ENCODE assay signal across 20 cellular contexts in the genomic region with DNA sequence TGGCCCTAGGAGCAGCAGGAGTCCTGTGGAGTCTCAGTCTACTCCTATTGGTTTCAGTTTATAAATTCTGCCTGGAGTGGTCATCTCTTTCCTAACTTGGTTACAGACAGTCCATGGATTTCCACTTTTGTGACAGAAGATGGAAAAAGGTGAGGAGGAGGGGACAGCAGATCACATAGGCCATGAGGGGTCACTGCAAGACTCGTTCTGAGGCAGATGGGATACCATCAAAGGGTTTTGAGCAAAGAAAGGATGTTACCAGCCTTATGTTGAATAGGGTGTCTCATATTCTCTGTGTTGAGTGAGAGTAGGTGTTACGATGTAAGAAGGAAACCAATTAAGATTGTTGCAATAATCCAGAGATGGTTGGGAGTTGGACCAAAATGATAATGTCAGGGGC. TPM values are rescaled to one million over a fixed set of nuclear protein-coding genes. Genes with fewer than 3 reads are reported as not detected.
DNase-seq lines count a peak whose midpoint lies in the region; ATAC-seq and TF ChIP-seq lines count a peak whose summit lies in the region.
"Had no signal": no experiment of that assay in that cellular context is flagged by ENCODE, and none has a peak within 500 bp of the region (broad histone marks: within the 10 kb centered on the region; RNA-seq: fewer than 3 reads in every experiment).

No MANE protein-coding gene starts in this region.

- H3K27me3 Mint-ChIP-seq in stimulated activated memory B cell treated with anti-CD40 and anti-IgM and Interleukin-4, amounts not matched to agents 10 μg/mL and 1 μg/mL and 100 μg/mL, for 72 hours, result no peaks in the 10 kb centered on the region
- H3K27me3 Mint-ChIP-seq in activated T-cell treated with anti-CD3 and anti-CD28 coated beads, Interleukin-2, amount 50 U/mL, for 4 hours (ENCODE audit: low read depth), result no peaks in the 10 kb centered on the region

- H3K4me3 Mint-ChIP-seq in stimulated activated memory B cell treated with anti-CD40 and anti-IgM and Interleukin-4, amounts not matched to agents 10 μg/mL and 1 μg/mL and 100 μg/mL, for 72 hours, result no peak overlapping the region
- no peak overlapping the region for H3K4me3 Mint-ChIP-seq in activated T-cell treated with anti-CD3 and anti-CD28 coated beads, Interleukin-2, amount 50 U/mL, for 4 hours
- H3K4me3 Mint-ChIP-seq: CD14-positive monocyte had no signal

- no peak overlapping the region for H3K18ac ChIP-seq in mesendoderm (ENCODE audit: low read length)

- no peaks in the 10 kb centered on the region for H3K4me1 Mint-ChIP-seq in stimulated activated memory B cell treated with anti-CD40 and anti-IgM and Interleukin-4, amounts not matched to agents 10 μg/mL and 1 μg/mL and 100 μg/mL, for 72 hours
- H3K4me1 Mint-ChIP-seq in activated T-cell treated with anti-CD3 and anti-CD28 coated beads, Interleukin-2, amount 50 U/mL, for 4 hours (ENCODE audit: low read depth), result no peaks in the 10 kb centered on the region
- H3K4me1 Mint-ChIP-seq: CD14-positive monocyte had no signal

- H3K9me3 ChIP-seq in left ventricle myocardium inferior (replicated peaks) (peaks cover 7% of the 10 kb centered on the region), ascending aorta (no peaks in the 10 kb centered on the region), right lobe of liver (no peaks in the 10 kb centered on the region)

- no peaks in the 10 kb centered on the region for H3K79me1 ChIP-seq in mesendoderm (ENCODE audit: low read length)

- H3K36me3 ChIP-seq in left ventricle myocardium inferior (no peaks in the 10 kb centered on the region), ascending aorta (no peaks in the 10 kb centered on the region), mesendoderm (ENCODE audit: control insufficient read depth, insufficient read depth, low read length) (no peaks in the 10 kb centered on the region), right lobe of liver (no peaks in the 10 kb centered on the region)

- H4K5ac ChIP-seq in mesendoderm (ENCODE audit: low read length), result no peak overlapping the region

- TF ChIP-seq CTCF in left ventricle myocardium inferior (IDR thresholded peaks at IDR 0.05; ENCODE audit: borderline replicate concordance), result no peak
- no peak for TF ChIP-seq CTCF in ascending aorta (IDR thresholded peaks at IDR 0.05)
- TF ChIP-seq CTCF in right lobe of liver (IDR thresholded peaks at IDR 0.05), result no peak

- H2AK5ac ChIP-seq in mesendoderm (ENCODE audit: low read length), result no peak overlapping the region

- H3K27me3 ChIP-seq in left ventricle myocardium inferior (ENCODE audit: low read depth) (no peaks in the 10 kb centered on the region), ascending aorta (no peaks in the 10 kb centered on the region), mesendoderm (ENCODE audit: insufficient read depth, low read length, poor library complexity) (no peaks in the 10 kb centered on the region), right lobe of liver (no peaks in the 10 kb centered on the region)

- no peak overlapping the region for H3K9ac ChIP-seq in mesendoderm (ENCODE audit: low read length)

- no peak overlapping the region for H3K27ac Mint-ChIP-seq in stimulated activated memory B cell treated with anti-CD40 and anti-IgM and Interleukin-4, amounts not matched to agents 10 μg/mL and 1 μg/mL and 100 μg/mL, for 72 hours
- H3K27ac Mint-ChIP-seq: CD14-positive monocyte had no signal

- H2BK120ac ChIP-seq in mesendoderm (ENCODE audit: low read depth, low read length), result no peak overlapping the region

- DNase-seq in left ventricle myocardium inferior (no peak), Right ventricle myocardium inferior (ENCODE audit: missing footprints) (no peak), ascending aorta (ENCODE audit: low spot score in 2 of 2) (no peak), mesendoderm (peak; percentile 29), right lobe of liver (no peak), midbrain (lab: John Stamatoyannopoulos, UW) (no peak)
- DNase-seq in activated T-cell treated with anti-CD3 and anti-CD28 coated beads, Interleukin-2, amount 50 U/mL, for 4 hours, result no peak
- DNase-seq: DMS 273 treated with DMSO at 0.1 percent for 48 hours; GF-D8; MM.1S; NCI-H1105 treated with DMSO at 0.1 percent for 48 hours; NCI-H1694 treated with DMSO at 0.1 percent for 48 hours; NCI-H226; NCI-H524 treated with DMSO at 0.1 percent for 48 hours; NK-92 treated with Interleukin-12 subunit alpha and Interleukin-12 subunit beta, amount 100 ng/mL, for 24 hours; PC-3 had no signal

- no peaks in the 10 kb centered on the region for H3K79me2 ChIP-seq in mesendoderm (ENCODE audit: control insufficient read depth, insufficient read depth, low read length)

- no peak for TF ChIP-seq POLR2A in right lobe of liver (IDR thresholded peaks at IDR 0.05)

- H3K4ac ChIP-seq in mesendoderm (ENCODE audit: low read depth, low read length), result no peak overlapping the region

- no peak overlapping the region for H3K4me2 ChIP-seq in mesendoderm (ENCODE audit: low read length)

- no peak overlapping the region for H3K4me3 ChIP-seq in left ventricle myocardium inferior
- peak overlapping the region in 1 of 2 donors; percentile 30 for H3K4me3 ChIP-seq in ascending aorta
- H3K4me3 ChIP-seq in mesendoderm (ENCODE audit: low read length), result no peak overlapping the region
- no peak overlapping the region for H3K4me3 ChIP-seq in right lobe of liver
- H3K4me3 ChIP-seq: SK-N-MC had no signal

- no peak overlapping the region for H3K56ac ChIP-seq in mesendoderm (ENCODE audit: low read length)

- no peaks in the 10 kb centered on the region for H3K36me3 Mint-ChIP-seq in stimulated activated memory B cell treated with anti-CD40 and anti-IgM and Interleukin-4, amounts not matched to agents 10 μg/mL and 1 μg/mL and 100 μg/mL, for 72 hours
- H3K36me3 Mint-ChIP-seq in activated T-cell treated with anti-CD3 and anti-CD28 coated beads, Interleukin-2, amount 50 U/mL, for 4 hours (ENCODE audit: insufficient read depth), result no peaks in the 10 kb centered on the region
- H3K36me3 Mint-ChIP-seq: CD14-positive monocyte had no signal

- peak overlapping the region; percentile 98 for H3K27ac ChIP-seq in left ventricle myocardium inferior (replicated peaks)
- peak overlapping the region; percentile 52 to 57 for H3K27ac ChIP-seq in ascending aorta
- H3K27ac ChIP-seq in mesendoderm (ENCODE audit: low read depth, low read length), result no peak overlapping the region
- H3K27ac ChIP-seq in right lobe of liver, result no peak overlapping the region
- H3K27ac ChIP-seq: RWPE1, SK-N-MC had no signal

- WGBS in mesendoderm (ENCODE audit: extremely low coverage, insufficient coverage, low lambda C conversion rate), result no CpG with 5 or more reads among the region's 2 CpGs
- 52% methylated on average over 2 of the region's 2 CpGs for WGBS in right lobe of liver (ENCODE audit: insufficient coverage, low coverage, low lambda C conversion rate, missing lambda C conversion rate)

- peaks cover 10% of the 10 kb centered on the region for H3K9me3 Mint-ChIP-seq in stimulated activated memory B cell treated with anti-CD40 and anti-IgM and Interleukin-4, amounts not matched to agents 10 μg/mL and 1 μg/mL and 100 μg/mL, for 72 hours
- H3K9me3 Mint-ChIP-seq in activated T-cell treated with anti-CD3 and anti-CD28 coated beads, Interleukin-2, amount 50 U/mL, for 4 hours, result peaks cover 4% of the 10 kb centered on the region

- H4K8ac ChIP-seq in mesendoderm (ENCODE audit: low read depth, low read length), result no peak overlapping the region

- H3K4me1 ChIP-seq in left ventricle myocardium inferior (peaks cover 58% of the 10 kb centered on the region), ascending aorta (peaks cover 0 to 8% of the 10 kb centered on the region in 2 donors), mesendoderm (ENCODE audit: control insufficient read depth, low read depth, low read length) (no peaks in the 10 kb centered on the region), right lobe of liver (no peaks in the 10 kb centered on the region)

- H2BK5ac ChIP-seq in mesendoderm (ENCODE audit: low read length), result no peak overlapping the region

- intact Hi-C loops in left ventricle myocardium inferior (cut with micrococcal nuclease), result no loop called here
- intact Hi-C loops in Right ventricle myocardium inferior (cut with DNase I), result loop anchor here (5.0 kb wide), 1 partner anchor 89 kb away; no protein-coding TSS in a partner anchor
- intact Hi-C loops in ascending aorta (cut with DNase I), result loop anchor here (10.0 kb wide), 1 partner anchor 51 kb away; no protein-coding TSS in a partner anchor
- intact Hi-C loops in right lobe of liver (cut with DNase I), result no loop called here

- H3K23ac ChIP-seq in mesendoderm (ENCODE audit: low read length), result no peak overlapping the region

- ATAC-seq in Right ventricle myocardium inferior (no peak), right lobe of liver (no peak)
- ATAC-seq in stimulated activated memory B cell treated with anti-CD40 and anti-IgM and Interleukin-4, amounts not matched to agents 10 μg/mL and 1 μg/mL and 100 μg/mL, for 72 hours, result no peak
- no peak for ATAC-seq in activated T-cell treated with anti-CD3 and anti-CD28 coated beads, Interleukin-2, amount 50 U/mL, for 4 hours
- ATAC-seq: PC-3 had no signal

- H2BK15ac ChIP-seq in mesendoderm (replicated peaks; ENCODE audit: low read depth), result no peak overlapping the region

RNA-seq across cellular contexts. Expression of a gene that starts 15.3 kb away (rescaled TPM):
- total RNA-seq in left ventricle myocardium inferior, result 161 TPM
- total RNA-seq in Right ventricle myocardium inferior, result 152 TPM
- 33.7 TPM for total RNA-seq in ascending aorta
- 0.17 TPM for polyA plus RNA-seq in mesendoderm (2013, experiment 1 of 2)
- 0.21 TPM for polyA plus RNA-seq in mesendoderm (2013, experiment 2 of 2)
- total RNA-seq in right lobe of liver, result 1 to 10 TPM in 5 of 6 experiments, under 1 TPM in 1; 0.79 to 2.4 (median 1.3) TPM
- total RNA-seq in activated T-cell treated with anti-CD3 and anti-CD28 coated beads, Interleukin-2, amount 50 U/mL, for 4 hours, result under 1 TPM in 2 of 3 donors, not detected in 1; 0.08 TPM

Comparison
In these comparisons a context has a peak if more than half of its experiments do, and no peak if none do; other contexts are left out.
1. intact Hi-C loops: an anchor here in Right ventricle myocardium inferior (5.0 kb wide) and ascending aorta (10.0 kb wide); none called in left ventricle myocardium inferior and right lobe of liver.
2. H3K27ac ChIP-seq: peak in left ventricle myocardium inferior (single experiment) and ascending aorta (2 of 2); none in mesendoderm (single experiment) and right lobe of liver (0 of 3).
3. RNA of a gene that starts 15.3 kb away (total RNA-seq): 161 TPM in left ventricle myocardium inferior (single experiment), 152 TPM in Right ventricle myocardium inferior (single experiment) and 33.7 TPM in ascending aorta (single experiment); 0.79 to 2.4 TPM in right lobe of liver and 0.08 TPM in activated T-cell treated with anti-CD3 and anti-CD28 coated beads, Interleukin-2, amount 50 U/mL, for 4 hours; every median in the first group is over 10 times any median in the second.